Comparison of ENCODE assay signal across 1 cellular context in the genomic region with DNA sequence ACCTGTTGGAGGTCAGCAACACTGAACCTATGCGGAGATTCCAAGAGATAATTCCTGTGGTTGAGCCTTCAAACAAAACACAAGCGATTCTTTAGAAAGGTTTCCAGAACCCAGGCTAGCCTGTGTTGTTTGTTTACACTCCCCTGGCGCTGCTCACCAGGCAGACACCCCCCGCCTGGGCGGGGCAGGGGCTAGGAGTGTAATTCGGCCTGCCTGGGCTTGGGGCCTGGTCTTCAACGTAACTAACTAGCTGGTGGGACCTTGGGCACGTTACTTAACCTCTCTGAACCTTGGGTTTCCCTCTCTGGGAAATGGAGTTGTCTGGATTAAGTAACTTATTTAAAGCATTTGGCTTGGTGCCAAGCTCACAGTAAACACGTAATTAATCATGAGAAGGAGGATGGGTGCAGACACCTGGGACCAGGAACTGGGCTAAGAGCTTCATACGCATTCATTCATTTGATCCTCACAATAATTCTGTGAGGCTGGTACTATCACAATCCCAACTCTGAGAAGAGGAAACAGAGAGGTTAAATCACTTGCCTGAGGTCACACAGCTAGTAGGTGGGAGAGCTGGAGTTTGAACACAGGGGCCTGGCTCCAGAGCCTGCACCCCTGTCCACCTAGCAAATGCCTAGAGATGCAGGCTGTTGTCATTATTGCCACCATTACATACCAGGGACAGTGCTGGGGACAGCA.
A peak's percentile ranks its signal among the peaks of the same experiment; 100 is the strongest.
TF ChIP-seq lines count a peak whose summit lies in the region.

No MANE protein-coding gene starts in this region.

TF ChIP-seq in HepG2, 621 proteins besides CTCF, POLR2A, EP300 and RAD21 (continued from another document and continues in another):
- TF ChIP-seq, protein P1, sequence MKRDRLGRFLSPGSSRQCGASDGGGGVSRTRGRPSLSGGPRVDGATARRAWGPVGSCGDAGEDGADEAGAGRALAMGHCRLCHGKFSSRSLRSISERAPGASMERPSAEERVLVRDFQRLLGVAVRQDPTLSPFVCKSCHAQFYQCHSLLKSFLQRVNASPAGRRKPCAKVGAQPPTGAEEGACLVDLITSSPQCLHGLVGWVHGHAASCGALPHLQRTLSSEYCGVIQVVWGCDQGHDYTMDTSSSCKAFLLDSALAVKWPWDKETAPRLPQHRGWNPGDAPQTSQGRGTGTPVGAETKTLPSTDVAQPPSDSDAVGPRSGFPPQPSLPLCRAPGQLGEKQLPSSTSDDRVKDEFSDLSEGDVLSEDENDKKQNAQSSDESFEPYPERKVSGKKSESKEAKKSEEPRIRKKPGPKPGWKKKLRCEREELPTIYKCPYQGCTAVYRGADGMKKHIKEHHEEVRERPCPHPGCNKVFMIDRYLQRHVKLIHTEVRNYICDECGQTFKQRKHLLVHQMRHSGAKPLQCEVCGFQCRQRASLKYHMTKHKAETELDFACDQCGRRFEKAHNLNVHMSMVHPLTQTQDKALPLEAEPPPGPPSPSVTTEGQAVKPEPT (CRISPR knock-in tag; IDR thresholded peaks at IDR 0.05; ENCODE audit: low read depth) = no peak
- TF ChIP-seq, protein P2, sequence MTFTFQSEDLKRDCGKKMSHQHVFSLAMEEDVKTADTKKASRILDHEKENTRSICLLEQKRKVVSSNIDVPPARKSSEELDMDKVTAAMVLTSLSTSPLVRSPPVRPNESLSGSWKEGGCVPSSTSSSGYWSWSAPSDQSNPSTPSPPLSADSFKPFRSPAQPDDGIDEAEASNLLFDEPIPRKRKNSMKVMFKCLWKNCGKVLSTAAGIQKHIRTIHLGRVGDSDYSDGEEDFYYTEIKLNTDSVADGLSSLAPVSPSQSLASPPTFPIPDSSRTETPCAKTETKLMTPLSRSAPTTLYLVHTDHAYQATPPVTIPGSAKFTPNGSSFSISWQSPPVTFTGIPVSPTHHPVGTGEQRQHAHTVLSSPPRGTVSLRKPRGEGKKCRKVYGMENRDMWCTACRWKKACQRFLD (CRISPR knock-in tag; IDR thresholded peaks at IDR 0.05; ENCODE audit: borderline replicate concordance) = no peak
- TF ChIP-seq JUND (CRISPR knock-in tag; IDR thresholded peaks at IDR 0.05) (no peak), ZNF547 (CRISPR knock-in tag; IDR thresholded peaks at IDR 0.05) (no peak), SRSF9 (IDR thresholded peaks at IDR 0.05; ENCODE audit: borderline replicate concordance, insufficient read depth, low read depth, low read length, poor library complexity, severe bottlenecking) (no peak), ZNF251 (CRISPR knock-in tag; IDR thresholded peaks at IDR 0.05) (no peak), ZFP36L1 (CRISPR knock-in tag; IDR thresholded peaks at IDR 0.05) (no peak), ZNF567 (CRISPR knock-in tag; IDR thresholded peaks at IDR 0.05; ENCODE audit: borderline replicate concordance) (no peak), SIX1 (CRISPR knock-in tag; IDR thresholded peaks at IDR 0.05; ENCODE audit: borderline replicate concordance) (no peak), ZSCAN12 (CRISPR knock-in tag; IDR thresholded peaks at IDR 0.05) (no peak), ZNF430 (CRISPR knock-in tag; IDR thresholded peaks at IDR 0.05) (no peak), SOX5 (CRISPR knock-in tag; IDR thresholded peaks at IDR 0.05; ENCODE audit: borderline replicate concordance) (0 out of 2 replicates have a peak, but pooled peaks have one; percentile 8), KAT2B (IDR thresholded peaks at IDR 0.05; ENCODE audit: borderline replicate concordance, low read depth, low read length) (no peak), ZNF460 (CRISPR knock-in tag; IDR thresholded peaks at IDR 0.05; ENCODE audit: borderline replicate concordance) (no peak), CREB1 (IDR thresholded peaks at IDR 0.05) (no peak), CREB1 (CRISPR knock-in tag; IDR thresholded peaks at IDR 0.05) (peak; percentile 23; the same call in 1 of the 2 replicates), ZNF850 (CRISPR knock-in tag; conservative IDR thresholded peaks at IDR 0.05) (no peak), POLR2G (IDR thresholded peaks at IDR 0.05; ENCODE audit: low read depth, low read length) (no peak), ZNF768 (CRISPR knock-in tag; IDR thresholded peaks at IDR 0.05) (peak; percentile 96), RBAK (CRISPR knock-in tag; IDR thresholded peaks at IDR 0.05) (no peak), HCFC1 (IDR thresholded peaks at IDR 0.05; ENCODE audit: low read depth, low read length) (no peak), REXO4 (CRISPR knock-in tag; IDR thresholded peaks at IDR 0.05; ENCODE audit: borderline replicate concordance) (no peak), SMYD3 (CRISPR knock-in tag; IDR thresholded peaks at IDR 0.05) (no peak), ZNF670 (CRISPR knock-in tag; IDR thresholded peaks at IDR 0.05; ENCODE audit: borderline replicate concordance) (no peak), ONECUT2 (CRISPR knock-in tag; IDR thresholded peaks at IDR 0.05) (no peak), MAF1 (CRISPR knock-in tag; IDR thresholded peaks at IDR 0.05; ENCODE audit: borderline replicate concordance) (no peak), MIER3 (CRISPR knock-in tag; IDR thresholded peaks at IDR 0.05; ENCODE audit: borderline replicate concordance) (no peak), CC2D1A (CRISPR knock-in tag; IDR thresholded peaks at IDR 0.05) (no peak), CBX5 (CRISPR knock-in tag; IDR thresholded peaks at IDR 0.05; ENCODE audit: borderline replicate concordance) (no peak)
- TF ChIP-seq, protein P3, sequence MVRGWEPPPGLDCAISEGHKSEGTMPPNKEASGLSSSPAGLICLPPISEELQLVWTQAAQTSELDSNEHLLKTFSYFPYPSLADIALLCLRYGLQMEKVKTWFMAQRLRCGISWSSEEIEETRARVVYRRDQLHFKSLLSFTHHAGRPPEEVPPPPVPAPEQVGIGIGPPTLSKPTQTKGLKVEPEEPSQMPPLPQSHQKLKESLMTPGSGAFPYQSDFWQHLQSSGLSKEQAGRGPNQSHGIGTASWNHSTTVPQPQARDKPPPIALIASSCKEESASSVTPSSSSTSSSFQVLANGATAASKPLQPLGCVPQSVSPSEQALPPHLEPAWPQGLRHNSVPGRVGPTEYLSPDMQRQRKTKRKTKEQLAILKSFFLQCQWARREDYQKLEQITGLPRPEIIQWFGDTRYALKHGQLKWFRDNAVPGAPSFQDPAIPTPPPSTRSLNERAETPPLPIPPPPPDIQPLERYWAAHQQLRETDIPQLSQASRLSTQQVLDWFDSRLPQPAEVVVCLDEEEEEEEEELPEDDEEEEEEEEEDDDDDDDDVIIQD (CRISPR knock-in tag; IDR thresholded peaks at IDR 0.05; ENCODE audit: low read depth) = no peak
- TF ChIP-seq, protein P4, sequence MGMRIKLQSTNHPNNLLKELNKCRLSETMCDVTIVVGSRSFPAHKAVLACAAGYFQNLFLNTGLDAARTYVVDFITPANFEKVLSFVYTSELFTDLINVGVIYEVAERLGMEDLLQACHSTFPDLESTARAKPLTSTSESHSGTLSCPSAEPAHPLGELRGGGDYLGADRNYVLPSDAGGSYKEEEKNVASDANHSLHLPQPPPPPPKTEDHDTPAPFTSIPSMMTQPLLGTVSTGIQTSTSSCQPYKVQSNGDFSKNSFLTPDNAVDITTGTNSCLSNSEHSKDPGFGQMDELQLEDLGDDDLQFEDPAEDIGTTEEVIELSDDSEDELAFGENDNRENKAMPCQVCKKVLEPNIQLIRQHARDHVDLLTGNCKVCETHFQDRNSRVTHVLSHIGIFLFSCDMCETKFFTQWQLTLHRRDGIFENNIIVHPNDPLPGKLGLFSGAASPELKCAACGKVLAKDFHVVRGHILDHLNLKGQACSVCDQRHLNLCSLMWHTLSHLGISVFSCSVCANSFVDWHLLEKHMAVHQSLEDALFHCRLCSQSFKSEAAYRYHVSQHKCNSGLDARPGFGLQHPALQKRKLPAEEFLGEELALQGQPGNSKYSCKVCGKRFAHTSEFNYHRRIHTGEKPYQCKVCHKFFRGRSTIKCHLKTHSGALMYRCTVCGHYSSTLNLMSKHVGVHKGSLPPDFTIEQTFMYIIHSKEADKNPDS (CRISPR knock-in tag; IDR thresholded peaks at IDR 0.05) = no peak
- TF ChIP-seq, protein P5, sequence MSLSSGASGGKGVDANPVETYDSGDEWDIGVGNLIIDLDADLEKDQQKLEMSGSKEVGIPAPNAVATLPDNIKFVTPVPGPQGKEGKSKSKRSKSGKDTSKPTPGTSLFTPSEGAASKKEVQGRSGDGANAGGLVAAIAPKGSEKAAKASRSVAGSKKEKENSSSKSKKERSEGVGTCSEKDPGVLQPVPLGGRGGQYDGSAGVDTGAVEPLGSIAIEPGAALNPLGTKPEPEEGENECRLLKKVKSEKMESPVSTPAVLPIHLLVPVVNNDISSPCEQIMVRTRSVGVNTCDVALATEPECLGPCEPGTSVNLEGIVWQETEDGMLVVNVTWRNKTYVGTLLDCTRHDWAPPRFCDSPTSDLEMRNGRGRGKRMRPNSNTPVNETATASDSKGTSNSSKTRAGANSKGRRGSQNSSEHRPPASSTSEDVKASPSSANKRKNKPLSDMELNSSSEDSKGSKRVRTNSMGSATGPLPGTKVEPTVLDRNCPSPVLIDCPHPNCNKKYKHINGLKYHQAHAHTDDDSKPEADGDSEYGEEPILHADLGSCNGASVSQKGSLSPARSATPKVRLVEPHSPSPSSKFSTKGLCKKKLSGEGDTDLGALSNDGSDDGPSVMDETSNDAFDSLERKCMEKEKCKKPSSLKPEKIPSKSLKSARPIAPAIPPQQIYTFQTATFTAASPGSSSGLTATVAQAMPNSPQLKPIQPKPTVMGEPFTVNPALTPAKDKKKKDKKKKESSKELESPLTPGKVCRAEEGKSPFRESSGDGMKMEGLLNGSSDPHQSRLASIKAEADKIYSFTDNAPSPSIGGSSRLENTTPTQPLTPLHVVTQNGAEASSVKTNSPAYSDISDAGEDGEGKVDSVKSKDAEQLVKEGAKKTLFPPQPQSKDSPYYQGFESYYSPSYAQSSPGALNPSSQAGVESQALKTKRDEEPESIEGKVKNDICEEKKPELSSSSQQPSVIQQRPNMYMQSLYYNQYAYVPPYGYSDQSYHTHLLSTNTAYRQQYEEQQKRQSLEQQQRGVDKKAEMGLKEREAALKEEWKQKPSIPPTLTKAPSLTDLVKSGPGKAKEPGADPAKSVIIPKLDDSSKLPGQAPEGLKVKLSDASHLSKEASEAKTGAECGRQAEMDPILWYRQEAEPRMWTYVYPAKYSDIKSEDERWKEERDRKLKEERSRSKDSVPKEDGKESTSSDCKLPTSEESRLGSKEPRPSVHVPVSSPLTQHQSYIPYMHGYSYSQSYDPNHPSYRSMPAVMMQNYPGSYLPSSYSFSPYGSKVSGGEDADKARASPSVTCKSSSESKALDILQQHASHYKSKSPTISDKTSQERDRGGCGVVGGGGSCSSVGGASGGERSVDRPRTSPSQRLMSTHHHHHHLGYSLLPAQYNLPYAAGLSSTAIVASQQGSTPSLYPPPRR (CRISPR knock-in tag; IDR thresholded peaks at IDR 0.05; ENCODE audit: borderline replicate concordance) = no peak
- TF ChIP-seq, protein P6, sequence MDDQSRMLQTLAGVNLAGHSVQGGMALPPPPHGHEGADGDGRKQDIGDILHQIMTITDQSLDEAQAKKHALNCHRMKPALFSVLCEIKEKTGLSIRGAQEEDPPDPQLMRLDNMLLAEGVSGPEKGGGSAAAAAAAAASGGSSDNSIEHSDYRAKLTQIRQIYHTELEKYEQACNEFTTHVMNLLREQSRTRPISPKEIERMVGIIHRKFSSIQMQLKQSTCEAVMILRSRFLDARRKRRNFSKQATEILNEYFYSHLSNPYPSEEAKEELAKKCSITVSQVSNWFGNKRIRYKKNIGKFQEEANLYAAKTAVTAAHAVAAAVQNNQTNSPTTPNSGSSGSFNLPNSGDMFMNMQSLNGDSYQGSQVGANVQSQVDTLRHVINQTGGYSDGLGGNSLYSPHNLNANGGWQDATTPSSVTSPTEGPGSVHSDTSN (CRISPR knock-in tag; IDR thresholded peaks at IDR 0.05; ENCODE audit: borderline replicate concordance) = no peak
- TF ChIP-seq, protein P7, sequence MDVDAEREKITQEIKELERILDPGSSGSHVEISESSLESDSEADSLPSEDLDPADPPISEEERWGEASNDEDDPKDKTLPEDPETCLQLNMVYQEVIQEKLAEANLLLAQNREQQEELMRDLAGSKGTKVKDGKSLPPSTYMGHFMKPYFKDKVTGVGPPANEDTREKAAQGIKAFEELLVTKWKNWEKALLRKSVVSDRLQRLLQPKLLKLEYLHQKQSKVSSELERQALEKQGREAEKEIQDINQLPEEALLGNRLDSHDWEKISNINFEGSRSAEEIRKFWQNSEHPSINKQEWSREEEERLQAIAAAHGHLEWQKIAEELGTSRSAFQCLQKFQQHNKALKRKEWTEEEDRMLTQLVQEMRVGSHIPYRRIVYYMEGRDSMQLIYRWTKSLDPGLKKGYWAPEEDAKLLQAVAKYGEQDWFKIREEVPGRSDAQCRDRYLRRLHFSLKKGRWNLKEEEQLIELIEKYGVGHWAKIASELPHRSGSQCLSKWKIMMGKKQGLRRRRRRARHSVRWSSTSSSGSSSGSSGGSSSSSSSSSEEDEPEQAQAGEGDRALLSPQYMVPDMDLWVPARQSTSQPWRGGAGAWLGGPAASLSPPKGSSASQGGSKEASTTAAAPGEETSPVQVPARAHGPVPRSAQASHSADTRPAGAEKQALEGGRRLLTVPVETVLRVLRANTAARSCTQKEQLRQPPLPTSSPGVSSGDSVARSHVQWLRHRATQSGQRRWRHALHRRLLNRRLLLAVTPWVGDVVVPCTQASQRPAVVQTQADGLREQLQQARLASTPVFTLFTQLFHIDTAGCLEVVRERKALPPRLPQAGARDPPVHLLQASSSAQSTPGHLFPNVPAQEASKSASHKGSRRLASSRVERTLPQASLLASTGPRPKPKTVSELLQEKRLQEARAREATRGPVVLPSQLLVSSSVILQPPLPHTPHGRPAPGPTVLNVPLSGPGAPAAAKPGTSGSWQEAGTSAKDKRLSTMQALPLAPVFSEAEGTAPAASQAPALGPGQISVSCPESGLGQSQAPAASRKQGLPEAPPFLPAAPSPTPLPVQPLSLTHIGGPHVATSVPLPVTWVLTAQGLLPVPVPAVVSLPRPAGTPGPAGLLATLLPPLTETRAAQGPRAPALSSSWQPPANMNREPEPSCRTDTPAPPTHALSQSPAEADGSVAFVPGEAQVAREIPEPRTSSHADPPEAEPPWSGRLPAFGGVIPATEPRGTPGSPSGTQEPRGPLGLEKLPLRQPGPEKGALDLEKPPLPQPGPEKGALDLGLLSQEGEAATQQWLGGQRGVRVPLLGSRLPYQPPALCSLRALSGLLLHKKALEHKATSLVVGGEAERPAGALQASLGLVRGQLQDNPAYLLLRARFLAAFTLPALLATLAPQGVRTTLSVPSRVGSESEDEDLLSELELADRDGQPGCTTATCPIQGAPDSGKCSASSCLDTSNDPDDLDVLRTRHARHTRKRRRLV (CRISPR knock-in tag; IDR thresholded peaks at IDR 0.05) = no peak
- TF ChIP-seq, protein P8, sequence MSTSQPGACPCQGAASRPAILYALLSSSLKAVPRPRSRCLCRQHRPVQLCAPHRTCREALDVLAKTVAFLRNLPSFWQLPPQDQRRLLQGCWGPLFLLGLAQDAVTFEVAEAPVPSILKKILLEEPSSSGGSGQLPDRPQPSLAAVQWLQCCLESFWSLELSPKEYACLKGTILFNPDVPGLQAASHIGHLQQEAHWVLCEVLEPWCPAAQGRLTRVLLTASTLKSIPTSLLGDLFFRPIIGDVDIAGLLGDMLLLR (CRISPR knock-in tag; IDR thresholded peaks at IDR 0.05) = no peak
- TF ChIP-seq, protein P9, sequence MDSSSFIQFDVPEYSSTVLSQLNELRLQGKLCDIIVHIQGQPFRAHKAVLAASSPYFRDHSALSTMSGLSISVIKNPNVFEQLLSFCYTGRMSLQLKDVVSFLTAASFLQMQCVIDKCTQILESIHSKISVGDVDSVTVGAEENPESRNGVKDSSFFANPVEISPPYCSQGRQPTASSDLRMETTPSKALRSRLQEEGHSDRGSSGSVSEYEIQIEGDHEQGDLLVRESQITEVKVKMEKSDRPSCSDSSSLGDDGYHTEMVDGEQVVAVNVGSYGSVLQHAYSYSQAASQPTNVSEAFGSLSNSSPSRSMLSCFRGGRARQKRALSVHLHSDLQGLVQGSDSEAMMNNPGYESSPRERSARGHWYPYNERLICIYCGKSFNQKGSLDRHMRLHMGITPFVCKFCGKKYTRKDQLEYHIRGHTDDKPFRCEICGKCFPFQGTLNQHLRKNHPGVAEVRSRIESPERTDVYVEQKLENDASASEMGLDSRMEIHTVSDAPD (CRISPR knock-in tag; IDR thresholded peaks at IDR 0.05) = no peak
